ENCODE assay signal across 2 cellular contexts in the genomic region with DNA sequence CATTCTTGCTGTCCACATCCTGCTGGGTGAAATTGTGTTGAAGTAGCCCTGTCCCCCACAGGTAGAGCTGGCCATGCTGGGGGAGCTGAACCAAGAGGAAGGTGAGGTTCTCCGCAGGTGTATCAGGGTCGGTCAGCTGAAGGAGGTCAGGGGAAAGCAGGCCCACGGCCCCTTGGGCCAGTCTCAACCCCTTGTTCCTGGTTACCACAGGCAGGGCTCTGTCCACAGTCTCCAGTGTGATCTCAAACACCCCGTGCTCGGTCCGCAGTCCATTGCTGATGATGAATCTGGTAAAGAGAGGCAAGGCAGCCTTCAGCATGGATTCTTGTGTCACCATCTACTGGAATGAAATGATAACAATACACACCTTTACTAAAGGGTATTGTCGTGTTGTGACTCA.
TF ChIP-seq lines count a peak whose summit lies in the region.

No MANE protein-coding gene starts in this region.

TF ChIP-seq in GM23338, 12 proteins besides CTCF, POLR2A, EP300 and RAD21 (continues in another document):
- no peak for TF ChIP-seq POLR2AphosphoS5 (IDR thresholded peaks at IDR 0.05; ENCODE audit: low read depth)
- TF ChIP-seq, protein P1, sequence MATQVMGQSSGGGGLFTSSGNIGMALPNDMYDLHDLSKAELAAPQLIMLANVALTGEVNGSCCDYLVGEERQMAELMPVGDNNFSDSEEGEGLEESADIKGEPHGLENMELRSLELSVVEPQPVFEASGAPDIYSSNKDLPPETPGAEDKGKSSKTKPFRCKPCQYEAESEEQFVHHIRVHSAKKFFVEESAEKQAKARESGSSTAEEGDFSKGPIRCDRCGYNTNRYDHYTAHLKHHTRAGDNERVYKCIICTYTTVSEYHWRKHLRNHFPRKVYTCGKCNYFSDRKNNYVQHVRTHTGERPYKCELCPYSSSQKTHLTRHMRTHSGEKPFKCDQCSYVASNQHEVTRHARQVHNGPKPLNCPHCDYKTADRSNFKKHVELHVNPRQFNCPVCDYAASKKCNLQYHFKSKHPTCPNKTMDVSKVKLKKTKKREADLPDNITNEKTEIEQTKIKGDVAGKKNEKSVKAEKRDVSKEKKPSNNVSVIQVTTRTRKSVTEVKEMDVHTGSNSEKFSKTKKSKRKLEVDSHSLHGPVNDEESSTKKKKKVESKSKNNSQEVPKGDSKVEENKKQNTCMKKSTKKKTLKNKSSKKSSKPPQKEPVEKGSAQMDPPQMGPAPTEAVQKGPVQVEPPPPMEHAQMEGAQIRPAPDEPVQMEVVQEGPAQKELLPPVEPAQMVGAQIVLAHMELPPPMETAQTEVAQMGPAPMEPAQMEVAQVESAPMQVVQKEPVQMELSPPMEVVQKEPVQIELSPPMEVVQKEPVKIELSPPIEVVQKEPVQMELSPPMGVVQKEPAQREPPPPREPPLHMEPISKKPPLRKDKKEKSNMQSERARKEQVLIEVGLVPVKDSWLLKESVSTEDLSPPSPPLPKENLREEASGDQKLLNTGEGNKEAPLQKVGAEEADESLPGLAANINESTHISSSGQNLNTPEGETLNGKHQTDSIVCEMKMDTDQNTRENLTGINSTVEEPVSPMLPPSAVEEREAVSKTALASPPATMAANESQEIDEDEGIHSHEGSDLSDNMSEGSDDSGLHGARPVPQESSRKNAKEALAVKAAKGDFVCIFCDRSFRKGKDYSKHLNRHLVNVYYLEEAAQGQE (IDR thresholded peaks at IDR 0.05; ENCODE audit: unreplicated experiment), result no peak
- TF ChIP-seq, protein P2, sequence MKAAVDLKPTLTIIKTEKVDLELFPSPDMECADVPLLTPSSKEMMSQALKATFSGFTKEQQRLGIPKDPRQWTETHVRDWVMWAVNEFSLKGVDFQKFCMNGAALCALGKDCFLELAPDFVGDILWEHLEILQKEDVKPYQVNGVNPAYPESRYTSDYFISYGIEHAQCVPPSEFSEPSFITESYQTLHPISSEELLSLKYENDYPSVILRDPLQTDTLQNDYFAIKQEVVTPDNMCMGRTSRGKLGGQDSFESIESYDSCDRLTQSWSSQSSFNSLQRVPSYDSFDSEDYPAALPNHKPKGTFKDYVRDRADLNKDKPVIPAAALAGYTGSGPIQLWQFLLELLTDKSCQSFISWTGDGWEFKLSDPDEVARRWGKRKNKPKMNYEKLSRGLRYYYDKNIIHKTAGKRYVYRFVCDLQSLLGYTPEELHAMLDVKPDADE (IDR thresholded peaks at IDR 0.05), result no peak
- TF ChIP-seq CREB1 (CRISPR knock-in tag; IDR thresholded peaks at IDR 0.05; ENCODE audit: low read depth), result no peak
- TF ChIP-seq EZH2phosphoT487 (IDR thresholded peaks at IDR 0.05; ENCODE audit: unreplicated experiment), result no peak
- TF ChIP-seq EZH2 (IDR thresholded peaks at IDR 0.05; ENCODE audit: low read depth, unreplicated experiment), result no peak
- TF ChIP-seq, protein P3, sequence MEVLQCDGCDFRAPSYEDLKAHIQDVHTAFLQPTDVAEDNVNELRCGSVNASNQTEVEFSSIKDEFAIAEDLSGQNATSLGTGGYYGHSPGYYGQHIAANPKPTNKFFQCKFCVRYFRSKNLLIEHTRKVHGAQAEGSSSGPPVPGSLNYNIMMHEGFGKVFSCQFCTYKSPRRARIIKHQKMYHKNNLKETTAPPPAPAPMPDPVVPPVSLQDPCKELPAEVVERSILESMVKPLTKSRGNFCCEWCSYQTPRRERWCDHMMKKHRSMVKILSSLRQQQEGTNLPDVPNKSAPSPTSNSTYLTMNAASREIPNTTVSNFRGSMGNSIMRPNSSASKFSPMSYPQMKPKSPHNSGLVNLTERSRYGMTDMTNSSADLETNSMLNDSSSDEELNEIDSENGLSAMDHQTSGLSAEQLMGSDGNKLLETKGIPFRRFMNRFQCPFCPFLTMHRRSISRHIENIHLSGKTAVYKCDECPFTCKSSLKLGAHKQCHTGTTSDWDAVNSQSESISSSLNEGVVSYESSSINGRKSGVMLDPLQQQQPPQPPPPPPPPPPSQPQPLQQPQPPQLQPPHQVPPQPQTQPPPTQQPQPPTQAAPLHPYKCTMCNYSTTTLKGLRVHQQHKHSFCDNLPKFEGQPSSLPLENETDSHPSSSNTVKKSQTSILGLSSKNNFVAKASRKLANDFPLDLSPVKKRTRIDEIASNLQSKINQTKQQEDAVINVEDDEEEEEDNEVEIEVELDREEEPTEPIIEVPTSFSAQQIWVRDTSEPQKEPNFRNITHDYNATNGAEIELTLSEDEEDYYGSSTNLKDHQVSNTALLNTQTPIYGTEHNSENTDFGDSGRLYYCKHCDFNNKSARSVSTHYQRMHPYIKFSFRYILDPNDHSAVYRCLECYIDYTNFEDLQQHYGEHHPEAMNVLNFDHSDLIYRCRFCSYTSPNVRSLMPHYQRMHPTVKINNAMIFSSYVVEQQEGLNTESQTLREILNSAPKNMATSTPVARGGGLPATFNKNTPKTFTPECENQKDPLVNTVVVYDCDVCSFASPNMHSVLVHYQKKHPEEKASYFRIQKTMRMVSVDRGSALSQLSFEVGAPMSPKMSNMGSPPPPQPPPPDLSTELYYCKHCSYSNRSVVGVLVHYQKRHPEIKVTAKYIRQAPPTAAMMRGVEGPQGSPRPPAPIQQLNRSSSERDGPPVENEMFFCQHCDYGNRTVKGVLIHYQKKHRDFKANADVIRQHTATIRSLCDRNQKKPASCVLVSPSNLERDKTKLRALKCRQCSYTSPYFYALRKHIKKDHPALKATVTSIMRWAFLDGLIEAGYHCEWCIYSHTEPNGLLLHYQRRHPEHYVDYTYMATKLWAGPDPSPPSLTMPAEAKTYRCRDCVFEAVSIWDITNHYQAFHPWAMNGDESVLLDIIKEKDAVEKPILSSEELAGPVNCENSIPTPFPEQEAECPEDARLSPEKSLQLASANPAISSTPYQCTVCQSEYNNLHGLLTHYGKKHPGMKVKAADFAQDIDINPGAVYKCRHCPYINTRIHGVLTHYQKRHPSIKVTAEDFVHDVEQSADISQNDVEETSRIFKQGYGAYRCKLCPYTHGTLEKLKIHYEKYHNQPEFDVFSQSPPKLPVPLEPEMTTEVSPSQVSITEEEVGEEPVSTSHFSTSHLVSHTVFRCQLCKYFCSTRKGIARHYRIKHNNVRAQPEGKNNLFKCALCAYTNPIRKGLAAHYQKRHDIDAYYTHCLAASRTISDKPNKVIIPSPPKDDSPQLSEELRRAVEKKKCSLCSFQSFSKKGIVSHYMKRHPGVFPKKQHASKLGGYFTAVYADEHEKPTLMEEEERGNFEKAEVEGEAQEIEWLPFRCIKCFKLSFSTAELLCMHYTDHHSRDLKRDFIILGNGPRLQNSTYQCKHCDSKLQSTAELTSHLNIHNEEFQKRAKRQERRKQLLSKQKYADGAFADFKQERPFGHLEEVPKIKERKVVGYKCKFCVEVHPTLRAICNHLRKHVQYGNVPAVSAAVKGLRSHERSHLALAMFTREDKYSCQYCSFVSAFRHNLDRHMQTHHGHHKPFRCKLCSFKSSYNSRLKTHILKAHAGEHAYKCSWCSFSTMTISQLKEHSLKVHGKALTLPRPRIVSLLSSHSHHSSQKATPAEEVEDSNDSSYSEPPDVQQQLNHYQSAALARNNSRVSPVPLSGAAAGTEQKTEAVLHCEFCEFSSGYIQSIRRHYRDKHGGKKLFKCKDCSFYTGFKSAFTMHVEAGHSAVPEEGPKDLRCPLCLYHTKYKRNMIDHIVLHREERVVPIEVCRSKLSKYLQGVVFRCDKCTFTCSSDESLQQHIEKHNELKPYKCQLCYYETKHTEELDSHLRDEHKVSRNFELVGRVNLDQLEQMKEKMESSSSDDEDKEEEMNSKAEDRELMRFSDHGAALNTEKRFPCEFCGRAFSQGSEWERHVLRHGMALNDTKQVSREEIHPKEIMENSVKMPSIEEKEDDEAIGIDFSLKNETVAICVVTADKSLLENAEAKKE (CRISPR knock-in tag; IDR thresholded peaks at IDR 0.05), result no peak
- TF ChIP-seq STAT1 (IDR thresholded peaks at IDR 0.05; ENCODE audit: unreplicated experiment), result no peak
- TF ChIP-seq ZNF114 (CRISPR knock-in tag; IDR thresholded peaks at IDR 0.05), result no peak
- TF ChIP-seq ZNF331 (CRISPR knock-in tag; IDR thresholded peaks at IDR 0.05; ENCODE audit: low read depth), result no peak

TF ChIP-seq in H1, 55 proteins besides CTCF, POLR2A, EP300 and RAD21:
- TF ChIP-seq RFX5 (IDR thresholded peaks at IDR 0.05; ENCODE audit: borderline replicate concordance, low read depth, low read length), result no peak
- TF ChIP-seq SRF (IDR thresholded peaks at IDR 0.05; ENCODE audit: low read depth, low read length), result no peak
- TF ChIP-seq PHF8 (conservative IDR thresholded peaks at IDR 0.05; ENCODE audit: low read depth, low read length), result no peak
- no peak for TF ChIP-seq SUZ12 (IDR thresholded peaks at IDR 0.05; ENCODE audit: low read length)
- TF ChIP-seq TAF7 (optimal IDR thresholded peaks at IDR 0.05; ENCODE audit: borderline replicate concordance, low read depth, low read length), result no peak
- no peak for TF ChIP-seq GTF2F1 (IDR thresholded peaks at IDR 0.05; ENCODE audit: borderline replicate concordance, low read depth, low read length)
- no peak for TF ChIP-seq NANOG (IDR thresholded peaks at IDR 0.05; ENCODE audit: insufficient read depth, low read depth, low read length, poor library complexity, severe bottlenecking)
- TF ChIP-seq TAF1 (IDR thresholded peaks at IDR 0.05; ENCODE audit: low read depth, low read length), result no peak
- TF ChIP-seq, protein P4, sequence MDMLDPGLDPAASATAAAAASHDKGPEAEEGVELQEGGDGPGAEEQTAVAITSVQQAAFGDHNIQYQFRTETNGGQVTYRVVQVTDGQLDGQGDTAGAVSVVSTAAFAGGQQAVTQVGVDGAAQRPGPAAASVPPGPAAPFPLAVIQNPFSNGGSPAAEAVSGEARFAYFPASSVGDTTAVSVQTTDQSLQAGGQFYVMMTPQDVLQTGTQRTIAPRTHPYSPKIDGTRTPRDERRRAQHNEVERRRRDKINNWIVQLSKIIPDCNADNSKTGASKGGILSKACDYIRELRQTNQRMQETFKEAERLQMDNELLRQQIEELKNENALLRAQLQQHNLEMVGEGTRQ (IDR thresholded peaks at IDR 0.05; ENCODE audit: low read length), result no peak
